Comparison of ENCODE assay signal across 36 cellular contexts in genomic region chr2:219094171-219094570, GRCh38. TPM values are rescaled to one million over a fixed set of nuclear protein-coding genes. Genes with fewer than 3 reads are reported as not detected.
"Had no signal": no experiment of that assay in that cellular context is flagged by ENCODE, and none has a peak within 500 bp of the region (broad histone marks: within the 10 kb centered on the region; RNA-seq: fewer than 3 reads in every experiment).

No MANE protein-coding gene starts in this region.

- H3K36me3 Mint-ChIP-seq: activated CD8-positive, alpha-beta memory T cell treated with anti-CD3 and anti-CD28 coated beads, Interleukin-2, amount 10 ng/mL, durations not matched to agents 7 days and 5 days had no signal

- H3K4me1 Mint-ChIP-seq: activated CD4-positive, alpha-beta T cell treated with anti-CD3 and anti-CD28 coated beads for 36 hours; activated CD4-positive, alpha-beta T cell treated with anti-CD3 and anti-CD28 coated beads, Interleukin-2, amount 10 ng/mL, durations not matched to agents 24 days and 14 days; central memory CD8-positive, alpha-beta T cell had no signal

- DNase-seq: activated CD4-positive, alpha-beta memory T cell treated with anti-CD3 and anti-CD28 coated beads for 36 hours; activated CD4-positive, alpha-beta T cell treated with anti-CD3 and anti-CD28 coated beads for 36 hours; activated CD4-positive, alpha-beta T cell treated with anti-CD3 and anti-CD28 coated beads, Interleukin-2, amount 10 ng/mL, durations not matched to agents 24 days and 14 days; activated CD4-positive, CD25-positive, alpha-beta regulatory T cell; activated CD4-positive, CD25-positive, alpha-beta regulatory T cell treated with anti-CD3 and anti-CD28 coated beads, Interleukin-2, amount 50 U/mL, for 72 hours; activated CD8-positive, alpha-beta memory T cell treated with anti-CD3 and anti-CD28 coated beads, Interleukin-2, amount 10 ng/mL, durations not matched to agents 7 days and 5 days; activated CD8-positive, alpha-beta memory T cell treated with anti-CD3 and anti-CD28 coated beads, Interleukin-2, amount 50 U/mL, for 4 hours; activated CD8-positive, alpha-beta T cell treated with anti-CD3 and anti-CD28 coated beads, Interleukin-2, amount 10 ng/mL, durations not matched to agents 7 days and 5 days; activated effector memory CD4-positive, alpha-beta T cell treated with anti-CD3 and anti-CD28 coated beads, Interleukin-2, amount 50 U/mL, for 16 hours; activated naive CD4-positive, alpha-beta T cell treated with anti-CD3 and anti-CD28 coated beads for 36 hours; activated T-cell treated with anti-CD3 and anti-CD28 coated beads, Interleukin-2, amount 50 U/mL, for 1 hour; activated T-cell treated with anti-CD3 and anti-CD28 coated beads, Interleukin-2, amount 50 U/mL, for 48 hours; amniotic stem cell; anterior cingulate cortex; brain microvascular endothelial cell; dorsolateral prefrontal cortex; effector memory CD4-positive, alpha-beta T cell; endodermal cell; foreskin keratinocyte; gastrocnemius medialis; glutamatergic neuron; T-helper 2 cell had no signal

- H3K9me3 ChIP-seq: gastrocnemius medialis had no signal

- ATAC-seq: activated CD4-positive, alpha-beta T cell treated with anti-CD3 and anti-CD28 coated beads for 36 hours; activated CD8-positive, alpha-beta memory T cell treated with anti-CD3 and anti-CD28 coated beads, Interleukin-2, amount 10 ng/mL, durations not matched to agents 7 days and 5 days; activated CD8-positive, alpha-beta T cell treated with anti-CD3 and anti-CD28 coated beads, Interleukin-2, amount 10 ng/mL, durations not matched to agents 7 days and 5 days; esophagus mucosa; foreskin keratinocyte; gastrocnemius medialis had no signal

- H3K27me3 Mint-ChIP-seq: activated CD4-positive, alpha-beta memory T cell treated with anti-CD3 and anti-CD28 coated beads for 36 hours; activated CD4-positive, alpha-beta T cell treated with anti-CD3 and anti-CD28 coated beads for 36 hours; activated CD4-positive, alpha-beta T cell treated with anti-CD3 and anti-CD28 coated beads, Interleukin-2, amount 10 ng/mL, durations not matched to agents 24 days and 14 days; activated CD8-positive, alpha-beta memory T cell treated with anti-CD3 and anti-CD28 coated beads, Interleukin-2, amount 10 ng/mL, durations not matched to agents 7 days and 5 days; activated naive CD8-positive, alpha-beta T cell; central memory CD8-positive, alpha-beta T cell; dendritic cell treated with granulocyte-macrophage colony-stimulating factor and Interleukin-4, amounts not matched to agents 40 ng/mL and 50 ng/mL, for 4 days had no signal

- H3K27ac Mint-ChIP-seq: activated CD4-positive, alpha-beta memory T cell treated with anti-CD3 and anti-CD28 coated beads for 36 hours; activated CD4-positive, alpha-beta T cell treated with anti-CD3 and anti-CD28 coated beads for 36 hours; activated CD4-positive, alpha-beta T cell treated with anti-CD3 and anti-CD28 coated beads, Interleukin-2, amount 10 ng/mL, durations not matched to agents 24 days and 14 days; activated CD8-positive, alpha-beta memory T cell treated with anti-CD3 and anti-CD28 coated beads, Interleukin-2, amount 10 ng/mL, durations not matched to agents 7 days and 5 days; activated CD8-positive, alpha-beta T cell treated with anti-CD3 and anti-CD28 coated beads, Interleukin-2, amount 10 ng/mL, durations not matched to agents 7 days and 5 days; activated naive CD4-positive, alpha-beta T cell treated with anti-CD3 and anti-CD28 coated beads for 36 hours; activated naive CD8-positive, alpha-beta T cell; activated T-helper 1 cell treated with anti-CD3 and anti-CD28 coated beads, Interleukin-12 subunit alpha, Interleukin-12 subunit beta, Interleukin-2, Interleukin-4 antibody, amounts not matched to agents 30 ng/mL and 10 ng/mL and 1 ng/mL, durations not matched to agents 14 hours and 24 hours and 36 hours; activated T-helper 2 cell treated with anti-CD3 and anti-CD28 coated beads, Interferon-gamma antibody, Interleukin-2, Interleukin-4, amounts not matched to agents 10 μg/mL and 5 μg/mL and 100 μg/mL, durations not matched to agents 14 hours and 24 hours and 36 hours; dendritic cell treated with granulocyte-macrophage colony-stimulating factor and Interleukin-4, amounts not matched to agents 40 ng/mL and 50 ng/mL, for 4 days; endodermal cell had no signal

- H3K4me3 Mint-ChIP-seq: activated CD4-positive, alpha-beta memory T cell treated with anti-CD3 and anti-CD28 coated beads for 36 hours; activated CD4-positive, alpha-beta T cell treated with anti-CD3 and anti-CD28 coated beads for 36 hours; activated CD4-positive, alpha-beta T cell treated with anti-CD3 and anti-CD28 coated beads, Interleukin-2, amount 10 ng/mL, durations not matched to agents 24 days and 14 days; activated CD8-positive, alpha-beta memory T cell treated with anti-CD3 and anti-CD28 coated beads, Interleukin-2, amount 10 ng/mL, durations not matched to agents 7 days and 5 days; activated CD8-positive, alpha-beta T cell treated with anti-CD3 and anti-CD28 coated beads, Interleukin-2, amount 10 ng/mL, durations not matched to agents 7 days and 5 days; activated naive CD4-positive, alpha-beta T cell treated with anti-CD3 and anti-CD28 coated beads for 36 hours; activated naive CD8-positive, alpha-beta T cell; activated T-helper 1 cell treated with anti-CD3 and anti-CD28 coated beads, Interleukin-12 subunit alpha, Interleukin-12 subunit beta, Interleukin-2, Interleukin-4 antibody, amounts not matched to agents 30 ng/mL and 10 ng/mL and 1 ng/mL, durations not matched to agents 14 hours and 24 hours and 36 hours; central memory CD8-positive, alpha-beta T cell; dendritic cell treated with granulocyte-macrophage colony-stimulating factor and Interleukin-4, amounts not matched to agents 40 ng/mL and 50 ng/mL, for 4 days; endodermal cell had no signal

- H3K27me3 ChIP-seq: brain microvascular endothelial cell, foreskin keratinocyte, gastrocnemius medialis had no signal

- H3K27ac ChIP-seq: brain microvascular endothelial cell, coronary artery, dorsolateral prefrontal cortex, foreskin keratinocyte, gastrocnemius medialis had no signal

- H3K36me3 ChIP-seq: brain microvascular endothelial cell, gastrocnemius medialis had no signal

- H3K4me3 ChIP-seq: coronary artery, dorsolateral prefrontal cortex, gastrocnemius medialis had no signal

- H3K9me3 Mint-ChIP-seq: activated CD4-positive, alpha-beta memory T cell treated with anti-CD3 and anti-CD28 coated beads for 36 hours; activated CD4-positive, alpha-beta T cell treated with anti-CD3 and anti-CD28 coated beads, Interleukin-2, amount 10 ng/mL, durations not matched to agents 24 days and 14 days; activated naive CD4-positive, alpha-beta T cell treated with anti-CD3 and anti-CD28 coated beads for 36 hours; activated T-helper 1 cell treated with anti-CD3 and anti-CD28 coated beads, Interleukin-12 subunit alpha, Interleukin-12 subunit beta, Interleukin-2, Interleukin-4 antibody, amounts not matched to agents 30 ng/mL and 10 ng/mL and 1 ng/mL, durations not matched to agents 14 hours and 24 hours and 36 hours; activated T-helper 2 cell treated with anti-CD3 and anti-CD28 coated beads, Interferon-gamma antibody, Interleukin-2, Interleukin-4, amounts not matched to agents 10 μg/mL and 5 μg/mL and 100 μg/mL, durations not matched to agents 14 hours and 24 hours and 36 hours; central memory CD8-positive, alpha-beta T cell; dendritic cell treated with granulocyte-macrophage colony-stimulating factor and Interleukin-4, amounts not matched to agents 40 ng/mL and 50 ng/mL, for 4 days; endodermal cell had no signal

- H3K4me1 ChIP-seq: foreskin keratinocyte had no signal

RNA-seq across cellular contexts. Expression of gene IHH, which starts 33.5 kb away (rescaled TPM):
- total RNA-seq: activated CD4-positive, alpha-beta T cell treated with anti-CD3 and anti-CD28 coated beads, Interleukin-2, amount 10 ng/mL, durations not matched to agents 24 days and 14 days; activated CD8-positive, alpha-beta memory T cell treated with anti-CD3 and anti-CD28 coated beads for 36 hours; activated CD8-positive, alpha-beta memory T cell treated with anti-CD3 and anti-CD28 coated beads, Interleukin-2, amount 10 ng/mL, durations not matched to agents 7 days and 5 days; activated CD8-positive, alpha-beta T cell treated with anti-CD3 and anti-CD28 coated beads, Interleukin-2, amount 10 ng/mL, durations not matched to agents 7 days and 5 days; activated naive CD4-positive, alpha-beta T cell treated with anti-CD3 and anti-CD28 coated beads for 36 hours; activated T-helper 1 cell treated with anti-CD3 and anti-CD28 coated beads, Interleukin-12 subunit alpha, Interleukin-12 subunit beta, Interleukin-2, Interleukin-4 antibody, amounts not matched to agents 30 ng/mL and 10 ng/mL and 1 ng/mL, durations not matched to agents 14 hours and 24 hours and 36 hours; activated T-helper 2 cell treated with anti-CD3 and anti-CD28 coated beads, Interferon-gamma antibody, Interleukin-2, Interleukin-4, amounts not matched to agents 10 μg/mL and 5 μg/mL and 100 μg/mL, durations not matched to agents 14 hours and 24 hours and 36 hours; astrocyte; bronchial epithelial cell; cardiac septum; cerebellum; epithelial cell of proximal tubule; foreskin keratinocyte; T-helper 1 cell treated with Interleukin-12 subunit alpha and Interleukin-12 subunit beta and Interleukin-4 antibody, amounts not matched to agents 30 ng/mL and 1 ng/mL, for 36 hours had no signal

RNA-seq across cellular contexts. Expression of gene CFAP65, which starts 52.9 kb away (rescaled TPM):
- total RNA-seq: activated CD4-positive, alpha-beta memory T cell treated with anti-CD3 and anti-CD28 coated beads for 36 hours; activated CD4-positive, alpha-beta T cell treated with anti-CD3 and anti-CD28 coated beads for 36 hours; activated CD4-positive, alpha-beta T cell treated with anti-CD3 and anti-CD28 coated beads, Interleukin-2, amount 10 ng/mL, durations not matched to agents 24 days and 14 days; activated CD8-positive, alpha-beta memory T cell treated with anti-CD3 and anti-CD28 coated beads for 36 hours; activated CD8-positive, alpha-beta memory T cell treated with anti-CD3 and anti-CD28 coated beads, Interleukin-2, amount 10 ng/mL, durations not matched to agents 7 days and 5 days; activated CD8-positive, alpha-beta T cell treated with anti-CD3 and anti-CD28 coated beads, Interleukin-2, amount 10 ng/mL, durations not matched to agents 7 days and 5 days; activated naive CD4-positive, alpha-beta T cell treated with anti-CD3 and anti-CD28 coated beads for 36 hours; activated T-helper 1 cell treated with anti-CD3 and anti-CD28 coated beads, Interleukin-12 subunit alpha, Interleukin-12 subunit beta, Interleukin-2, Interleukin-4 antibody, amounts not matched to agents 30 ng/mL and 10 ng/mL and 1 ng/mL, durations not matched to agents 14 hours and 24 hours and 36 hours; activated T-helper 2 cell treated with anti-CD3 and anti-CD28 coated beads, Interferon-gamma antibody, Interleukin-2, Interleukin-4, amounts not matched to agents 10 μg/mL and 5 μg/mL and 100 μg/mL, durations not matched to agents 14 hours and 24 hours and 36 hours; bronchial epithelial cell; cardiac septum; esophagus mucosa; foreskin keratinocyte; T-helper 1 cell treated with Interleukin-12 subunit alpha and Interleukin-12 subunit beta and Interleukin-4 antibody, amounts not matched to agents 30 ng/mL and 1 ng/mL, for 36 hours had no signal
